ENCODE assay signal across 19 cellular contexts in the genomic region with DNA sequence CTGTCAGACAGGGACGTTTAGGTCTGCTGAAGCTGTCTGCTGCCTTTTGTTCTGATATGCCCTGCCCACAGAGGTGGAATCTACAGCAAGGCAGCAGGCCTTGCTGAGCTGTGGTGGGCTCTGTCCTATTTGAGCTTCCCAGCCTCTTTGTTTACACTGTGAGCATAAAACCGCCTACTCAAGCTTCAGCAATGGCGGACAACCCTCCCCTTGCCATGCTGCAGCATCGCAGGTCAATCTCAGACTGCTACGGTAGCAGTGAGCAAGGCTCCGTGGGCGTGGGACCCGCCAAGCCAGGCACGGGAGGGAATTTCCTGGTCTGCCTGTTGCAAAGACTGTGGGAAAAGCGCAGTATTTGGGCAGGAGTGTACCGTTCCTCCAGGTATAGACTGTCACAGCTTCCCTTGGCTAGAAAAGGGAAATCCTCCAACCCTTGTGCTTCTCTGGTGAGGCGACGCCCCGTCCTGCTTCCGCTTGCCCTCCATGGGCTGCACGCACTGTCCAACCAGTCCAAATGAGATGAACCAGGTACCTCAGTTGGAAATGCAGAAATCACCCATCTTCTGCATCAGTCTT.
"Had no signal": no experiment of that assay in that cellular context is flagged by ENCODE, and none has a peak within 500 bp of the region (broad histone marks: within the 10 kb centered on the region; RNA-seq: fewer than 3 reads in every experiment).

No MANE protein-coding gene starts in this region.

- H3K27ac ChIP-seq: body of pancreas, dorsolateral prefrontal cortex, gastrocnemius medialis, tibial artery had no signal

- H3K9me3 ChIP-seq: body of pancreas, gastrocnemius medialis, tibial artery had no signal

- DNase-seq: activated CD4-positive, alpha-beta T cell treated with anti-CD3 and anti-CD28 coated beads, Interleukin-2, amount 10 ng/mL, durations not matched to agents 24 days and 14 days; activated CD4-positive, CD25-positive, alpha-beta regulatory T cell; activated CD8-positive, alpha-beta T cell treated with anti-CD3 and anti-CD28 coated beads for 36 hours; activated naive CD4-positive, alpha-beta T cell treated with anti-CD3 and anti-CD28 coated beads for 36 hours; activated T-cell treated with anti-CD3 and anti-CD28 coated beads, Interleukin-2, amount 50 U/mL, for 1 hour; body of pancreas; central memory CD4-positive, alpha-beta T cell; dorsolateral prefrontal cortex; gastrocnemius medialis; heart left ventricle; left ventricle myocardium superior; mucosa of descending colon; naive B cell; stimulated activated CD4-positive, alpha-beta T cell treated with anti-CD3 and anti-CD28 coated beads, Interleukin-1b, Interleukin-23, amount 100 ng/mL, for 48 hours; stimulated activated naive CD8-positive, alpha-beta T cell treated with anti-CD3 and anti-CD28 coated beads, Interleukin-15, Interleukin-2, amounts not matched to agents 100 U/mL and 50 U/mL, for 24 hours; substantia nigra; T1000 had no signal

- ATAC-seq: activated CD8-positive, alpha-beta T cell treated with anti-CD3 and anti-CD28 coated beads for 36 hours; activated T-helper 17 cell treated with anti-CD3 and anti-CD28 coated beads, Interleukin-2, amount 50 U/mL, for 72 hours; gastrocnemius medialis; mucosa of descending colon; stimulated activated naive CD8-positive, alpha-beta T cell treated with anti-CD3 and anti-CD28 coated beads, Interleukin-15, Interleukin-2, amounts not matched to agents 100 U/mL and 50 U/mL, for 24 hours had no signal

- H3K4me3 ChIP-seq: body of pancreas, dorsolateral prefrontal cortex, gastrocnemius medialis, heart left ventricle, mucosa of descending colon, tibial artery had no signal

- H3K27me3 ChIP-seq: body of pancreas, gastrocnemius medialis, heart left ventricle, tibial artery had no signal

- H3K36me3 ChIP-seq: gastrocnemius medialis, heart left ventricle, tibial artery had no signal
